In the genomic region with DNA sequence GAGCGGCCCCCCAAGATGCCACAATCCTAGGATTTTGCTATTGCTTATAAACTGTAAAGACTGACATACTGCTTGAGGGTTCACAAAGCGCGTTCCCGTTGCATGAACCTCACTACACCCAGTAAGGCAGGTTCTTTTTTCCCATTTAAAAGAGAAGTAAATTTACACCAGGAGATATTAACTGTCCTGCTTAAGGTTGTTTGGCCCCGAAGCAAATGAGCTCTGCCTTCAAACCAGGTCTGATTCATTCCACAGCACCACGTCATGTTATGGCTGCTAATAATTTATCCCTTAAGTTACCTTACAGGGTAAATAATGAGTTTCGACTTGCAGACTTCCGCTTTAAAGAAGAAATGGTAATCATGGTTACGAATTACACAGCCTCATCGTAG, we compare ENCODE assay signal across 8 cellular contexts. TPM values are rescaled to one million over a fixed set of nuclear protein-coding genes. Genes with fewer than 3 reads are reported as not detected.
DNase-seq lines count a peak whose midpoint lies in the region; ATAC-seq, FAIRE-seq and TF ChIP-seq lines count a peak whose summit lies in the region.

No MANE protein-coding gene starts in this region.

- TF ChIP-seq CTCF in DOHH2 (IDR thresholded peaks at IDR 0.05; ENCODE audit: low read depth, low read length, poor library complexity, severe bottlenecking) (no peak), bronchial epithelial cell (IDR thresholded peaks at IDR 0.05; ENCODE audit: insufficient read depth, low read length, severe bottlenecking) (no peak)

- no peaks in the 10 kb centered on the region for H3K27me3 Mint-ChIP-seq in stimulated activated naive CD8-positive, alpha-beta T cell treated with anti-CD3 and anti-CD28 coated beads, Interleukin-15, amount 100 ng/mL, for 72 hours

- H4K20me1 ChIP-seq in DOHH2 (ENCODE audit: control insufficient read depth, insufficient read depth, low read depth, low read length): 0 out of 2 replicates have a peak, but pooled peaks cover 4% of the 10 kb centered on the region

- peak overlapping the region; percentile 73 for H3K27ac ChIP-seq in DOHH2 (ENCODE audit: low read depth, low read length)

- H3K79me2 ChIP-seq in DOHH2 (ENCODE audit: control insufficient read depth, low read length): peaks cover 80% of the 10 kb centered on the region

- peak overlapping the region; percentile 94 to 96 for H3K27ac Mint-ChIP-seq in stimulated activated naive CD8-positive, alpha-beta T cell treated with anti-CD3 and anti-CD28 coated beads, Interleukin-15, amount 100 ng/mL, for 72 hours

- peak overlapping the region; percentile 83 for H3K4me2 ChIP-seq in DOHH2 (ENCODE audit: low read length)

- DNase-seq in HCEC 1CT (peak; percentile 46), RPMI7951 (ENCODE audit: low read depth) (peak; percentile 51), bronchial epithelial cell (ENCODE audit: low read depth) (peak; percentile 95), left lobe of liver (ENCODE audit: low spot score) (no peak)
- DNase-seq in stimulated activated naive CD8-positive, alpha-beta T cell treated with anti-CD3 and anti-CD28 coated beads, Interleukin-15, amount 100 ng/mL, for 72 hours: peak in 1 of 2 donors; percentile 33
- DNase-seq in stimulated activated CD8-positive, alpha-beta memory T cell treated with anti-CD3 and anti-CD28 coated beads, Interleukin-4, amount 100 ng/mL, for 48 hours: no peak

- no peaks in the 10 kb centered on the region for H3K9me2 ChIP-seq in DOHH2 (replicated peaks; ENCODE audit: control insufficient read depth, low read length)

- H3K27me3 ChIP-seq in DOHH2 (ENCODE audit: control insufficient read depth, low read length): no peaks in the 10 kb centered on the region
- H3K27me3 ChIP-seq in bronchial epithelial cell (ENCODE audit: control insufficient read depth, insufficient read depth, low read length): no peaks in the 10 kb centered on the region

- H3K36me3 ChIP-seq in DOHH2 (ENCODE audit: control insufficient read depth, low read length) (peaks cover 19% of the 10 kb centered on the region), bronchial epithelial cell (ENCODE audit: control insufficient read depth, insufficient read depth, low read length) (no peaks in the 10 kb centered on the region)

- FAIRE-seq in bronchial epithelial cell (lab: Jason Lieb, UNC): no peak

- no peaks in the 10 kb centered on the region for H3K9me3 Mint-ChIP-seq in stimulated activated naive CD8-positive, alpha-beta T cell treated with anti-CD3 and anti-CD28 coated beads, Interleukin-15, amount 100 ng/mL, for 72 hours

- H3F3A ChIP-seq in DOHH2 (ENCODE audit: control insufficient read depth, insufficient read depth): peaks cover 12% of the 10 kb centered on the region

- H3K4me1 Mint-ChIP-seq in stimulated activated naive CD8-positive, alpha-beta T cell treated with anti-CD3 and anti-CD28 coated beads, Interleukin-15, amount 100 ng/mL, for 72 hours: peaks cover 22% of the 10 kb centered on the region

- H3K4me3 ChIP-seq in DOHH2 (ENCODE audit: low read length) (peak overlapping the region; percentile 89), bronchial epithelial cell (ENCODE audit: low read depth, low read length) (peak overlapping the region; percentile 76)

- no peak overlapping the region for H3K4me3 Mint-ChIP-seq in stimulated activated naive CD8-positive, alpha-beta T cell treated with anti-CD3 and anti-CD28 coated beads, Interleukin-15, amount 100 ng/mL, for 72 hours

- H3K4me1 ChIP-seq in DOHH2 (ENCODE audit: control insufficient read depth, low read length): peaks cover 58% of the 10 kb centered on the region

- peak; percentile 1 for ATAC-seq in left lobe of liver
- ATAC-seq in stimulated activated naive CD8-positive, alpha-beta T cell treated with anti-CD3 and anti-CD28 coated beads, Interleukin-15, amount 100 ng/mL, for 72 hours: peak; percentile 31
- ATAC-seq in GM18858 (IDR thresholded peaks at IDR 0.05; ENCODE audit: unreplicated experiment): no peak

- H3K9me3 ChIP-seq in DOHH2 (ENCODE audit: control insufficient read depth, insufficient read depth, low read length): no peaks in the 10 kb centered on the region

RNA-seq across cellular contexts. Expression of a gene that starts 0.6 kb away (rescaled TPM):
- total RNA-seq in RPMI7951 (2014; rRNA removed; shearing (Covaris generic)): 31.1 and 38.8 TPM in 2 replicates
- total RNA-seq in bronchial epithelial cell (20.0 and 20.5 TPM in 2 replicates), left lobe of liver (4.9 TPM)

RNA-seq across cellular contexts. Expression of a gene that starts 1.2 kb away (rescaled TPM):
- total RNA-seq in RPMI7951 (2014; rRNA removed; shearing (Covaris generic)): 11.1 and 13.8 TPM in 2 replicates
- total RNA-seq in bronchial epithelial cell: 17.0 and 17.1 TPM in 2 replicates
- total RNA-seq in left lobe of liver: 4.3 TPM

RNA-seq across cellular contexts. Expression of a gene that starts 37.5 kb away (rescaled TPM):
- 112 and 118 TPM in 2 replicates for total RNA-seq in RPMI7951 (2014; rRNA removed; shearing (Covaris generic))
- total RNA-seq in bronchial epithelial cell (33.5 and 35.5 TPM in 2 replicates), left lobe of liver (3.1 TPM)

Comparison
In these comparisons a context has a peak if more than half of its experiments do, and no peak if none do; other contexts are left out.
1. DNase-seq: peak in HCEC 1CT (single experiment), RPMI7951 (single experiment) and bronchial epithelial cell (single experiment); none in left lobe of liver (single experiment) and stimulated activated CD8-positive, alpha-beta memory T cell treated with anti-CD3 and anti-CD28 coated beads, Interleukin-4, amount 100 ng/mL, for 48 hours (single experiment).